In genomic region chr6:51928320-51928719, GRCh38 we compare ENCODE assay signal across 12 cellular contexts.
DNase-seq lines count a peak whose midpoint lies in the region; ATAC-seq lines count a peak whose summit lies in the region.
"Had no signal": no experiment of that assay in that cellular context is flagged by ENCODE, and none has a peak within 500 bp of the region (broad histone marks: within the 10 kb centered on the region; RNA-seq: fewer than 3 reads in every experiment).

No MANE protein-coding gene starts in this region.

- peak; percentile 83 for ATAC-seq in GM18520 (IDR thresholded peaks at IDR 0.05; ENCODE audit: unreplicated experiment)
- peak; percentile 60 for ATAC-seq in GM21390 (IDR thresholded peaks at IDR 0.05; ENCODE audit: unreplicated experiment)
- ATAC-seq in HG03060 (IDR thresholded peaks at IDR 0.05; ENCODE audit: low read depth, unreplicated experiment), result peak; percentile 59
- ATAC-seq: psoas muscle had no signal

- DNase-seq in NOMO-1 treated with DMSO at 0.1 percent for 48 hours (lab: John Stamatoyannopoulos, UW; ENCODE audit: unreplicated experiment), result peak; percentile 56
- DNase-seq in NCI-H2196 treated with DMSO at 0.1 percent for 48 hours (lab: John Stamatoyannopoulos, UW; ENCODE audit: unreplicated experiment), result no peak
- DNase-seq in posterior vena cava (ENCODE audit: low spot score), result no peak
- DNase-seq in GDM1 (lab: John Stamatoyannopoulos, UW), result no peak
- no peak for DNase-seq in SW 1271 (lab: John Stamatoyannopoulos, UW)
- DNase-seq: activated CD8-positive, alpha-beta memory T cell treated with anti-CD3 and anti-CD28 coated beads, Interleukin-2, amount 50 U/mL, for 48 hours; GOT3; NCI-H524; psoas muscle had no signal

- intact Hi-C loops in posterior vena cava (cut with DNase I), result no loop called here
